In the genomic region with DNA sequence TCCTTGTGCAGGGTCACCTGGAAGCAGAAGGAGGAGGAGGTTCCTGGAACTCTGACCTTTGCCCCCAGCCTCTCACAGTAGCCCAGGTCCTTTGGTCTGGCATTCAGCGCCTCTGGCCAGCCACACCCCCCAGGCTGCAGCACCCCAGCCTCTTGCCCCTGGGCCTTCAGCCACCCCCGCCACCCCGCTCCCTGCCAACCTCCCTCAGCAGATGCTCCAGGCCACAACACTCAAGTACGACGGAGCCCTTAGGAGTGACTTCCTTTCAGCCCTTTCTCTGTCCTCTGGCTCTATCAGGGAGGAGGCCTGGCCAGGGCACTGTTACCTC, we compare ENCODE assay signal across 31 cellular contexts. TPM values are rescaled to one million over a fixed set of nuclear protein-coding genes. Genes with fewer than 3 reads are reported as not detected.
"Had no signal": no experiment of that assay in that cellular context is flagged by ENCODE, and none has a peak within 500 bp of the region (broad histone marks: within the 10 kb centered on the region; RNA-seq: fewer than 3 reads in every experiment).

No MANE protein-coding gene starts in this region.

- H3K27ac ChIP-seq: brain microvascular endothelial cell, cardiac muscle cell, VCaP had no signal

- H3K9me3 ChIP-seq: SK-N-SH had no signal

- H3K36me3 ChIP-seq: brain microvascular endothelial cell, cardiac muscle cell had no signal

- DNase-seq: activated B cell treated with CpG ODN at 0.5 μM for 24 hours; activated CD4-positive, alpha-beta memory T cell treated with anti-CD3 and anti-CD28 coated beads, Interleukin-2, amount 10 ng/mL, durations not matched to agents 7 days and 5 days; activated CD4-positive, alpha-beta T cell treated with anti-CD3 and anti-CD28 coated beads for 4 hours; activated CD4-positive, alpha-beta T cell treated with anti-CD3 and anti-CD28 coated beads, Interleukin-2, amount 50 U/mL, for 1 hour; activated CD4-positive, CD25-positive, alpha-beta regulatory T cell treated with anti-CD3 and anti-CD28 coated beads, Interleukin-2, amount 50 U/mL, for 72 hours; activated CD8-positive, alpha-beta memory T cell treated with anti-CD3 and anti-CD28 coated beads for 24 hours; activated CD8-positive, alpha-beta memory T cell treated with anti-CD3 and anti-CD28 coated beads, Interleukin-2, amount 10 ng/mL, durations not matched to agents 7 days and 5 days; activated CD8-positive, alpha-beta memory T cell treated with anti-CD3 and anti-CD28 coated beads, Interleukin-2, amount 50 U/mL, for 48 hours; activated effector memory CD4-positive, alpha-beta T cell treated with Interleukin-2 at 50 U/mL for 16 hours; activated naive CD4-positive, alpha-beta T cell treated with anti-CD3 and anti-CD28 coated beads, Interleukin-2, amount 10 ng/mL, durations not matched to agents 7 days and 5 days; activated naive CD8-positive, alpha-beta T cell treated with anti-CD3 and anti-CD28 coated beads, Interleukin-2, amount 50 U/mL, for 24 hours; activated T-cell treated with anti-CD3 and anti-CD28 coated beads, Interleukin-2, amount 50 U/mL, for 48 hours; anterior cingulate cortex; brain microvascular endothelial cell; Kasumi-1; KG1; MM.1S; MV-4-11; NCI-H1092; NCI-H1436 treated with DMSO at 0.1 percent for 48 hours; NCI-H1694 treated with DMSO at 0.1 percent for 48 hours; NCI-H2029; NCI-H345; NCI-H524 treated with DMSO at 0.1 percent for 48 hours; NK-92 treated with Interleukin-12 subunit alpha and Interleukin-12 subunit beta, amount 100 ng/mL, for 24 hours; OCI-M1; SHP77; SK-N-SH had no signal

- H3K4me3 ChIP-seq: cardiac muscle cell, SJSA1 had no signal

- H3K27me3 ChIP-seq: brain microvascular endothelial cell, cardiac muscle cell, SJSA1 had no signal

- ATAC-seq: activated CD8-positive, alpha-beta memory T cell treated with anti-CD3 and anti-CD28 coated beads, Interleukin-2, amount 10 ng/mL, durations not matched to agents 7 days and 5 days; activated naive CD8-positive, alpha-beta T cell treated with anti-CD3 and anti-CD28 coated beads, Interleukin-2, amount 50 U/mL, for 24 hours had no signal

RNA-seq across cellular contexts. Expression of a gene that starts 45.2 kb away (rescaled TPM):
- total RNA-seq: activated B cell treated with CpG ODN at 0.5 μM for 24 hours; activated CD8-positive, alpha-beta memory T cell treated with anti-CD3 and anti-CD28 coated beads, Interleukin-2, amount 10 ng/mL, durations not matched to agents 7 days and 5 days had no signal
- polyA plus RNA-seq: cardiac muscle cell had no signal
